Comparison of ENCODE assay signal across 6 cellular contexts in the genomic region with DNA sequence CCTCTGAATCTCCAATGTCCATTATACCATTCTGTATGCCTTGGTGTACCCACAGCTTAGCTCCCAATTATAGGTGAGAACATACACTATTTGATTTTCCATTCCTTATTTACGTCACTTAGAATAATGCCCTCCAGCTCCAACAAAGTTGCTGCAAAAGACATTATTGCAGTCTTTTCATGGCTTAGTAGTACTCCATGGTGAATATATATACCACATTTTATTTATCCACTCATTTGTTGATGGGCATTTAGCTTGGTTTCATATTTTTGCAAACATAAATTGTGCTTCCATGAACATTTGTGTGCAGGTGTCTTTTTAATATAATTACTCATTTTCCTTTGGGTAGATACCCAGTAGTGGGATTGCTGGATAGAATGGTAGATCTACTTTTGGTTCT.
"Had no signal": no experiment of that assay in that cellular context is flagged by ENCODE, and none has a peak within 500 bp of the region (broad histone marks: within the 10 kb centered on the region; RNA-seq: fewer than 3 reads in every experiment).

No MANE protein-coding gene starts in this region.

- ATAC-seq: HepG2, K562 had no signal

- H3K4me3 ChIP-seq: K562 had no signal

- DNase-seq: IMR-90, KBM-7, KG1 had no signal

- H3K27ac ChIP-seq: HL-60 had no signal
